Comparison of ENCODE assay signal across 11 cellular contexts in the genomic region with DNA sequence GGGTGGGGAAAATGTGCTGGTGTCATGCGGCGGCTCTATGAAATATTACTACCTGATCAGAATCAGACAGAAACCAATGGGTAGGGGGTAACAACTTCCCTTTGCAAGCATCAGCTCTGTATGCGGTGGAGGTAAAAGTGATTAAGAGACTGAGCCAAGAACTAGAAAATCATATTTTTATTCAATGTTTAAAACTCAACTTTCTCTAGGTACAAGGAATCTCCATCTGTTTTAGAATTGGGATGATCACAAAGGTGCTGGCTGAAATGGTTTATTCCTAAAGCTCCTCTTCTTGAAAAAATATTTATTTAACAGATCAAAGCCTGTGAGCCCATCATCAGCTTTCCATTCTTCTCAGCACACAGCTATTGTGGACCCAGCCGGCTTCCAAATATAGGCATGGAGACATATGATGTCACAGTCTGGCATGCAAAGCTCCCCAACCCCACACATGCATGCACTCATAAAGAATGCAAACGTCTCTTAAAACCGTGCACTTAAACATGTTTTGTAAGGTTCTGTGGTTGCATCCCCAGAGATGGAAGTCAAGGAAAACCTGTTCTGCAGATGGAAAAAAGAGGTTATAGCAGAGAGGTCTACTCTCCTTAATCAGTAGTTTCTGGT.
DNase-seq lines count a peak whose midpoint lies in the region; ATAC-seq, FAIRE-seq and TF ChIP-seq lines count a peak whose summit lies in the region.
"Had no signal": no experiment of that assay in that cellular context is flagged by ENCODE, and none has a peak within 500 bp of the region (broad histone marks: within the 10 kb centered on the region; RNA-seq: fewer than 3 reads in every experiment).

No MANE protein-coding gene starts in this region.

- no peak overlapping the region for H2AFZ ChIP-seq in astrocyte (ENCODE audit: low read depth, low read length)

- H3K36me3 ChIP-seq in BJ (ENCODE audit: control insufficient read depth, insufficient read depth, low read length), result no peaks in the 10 kb centered on the region
- no peaks in the 10 kb centered on the region for H3K36me3 ChIP-seq in astrocyte (ENCODE audit: insufficient read depth, low read length)
- no peaks in the 10 kb centered on the region for H3K36me3 ChIP-seq in body of pancreas (replicated peaks in 1 of 2; ENCODE audit: insufficient read depth in 1 of 2, low read depth in 2 of 2)

- H3K79me2 ChIP-seq in astrocyte (ENCODE audit: insufficient read depth, low read length), result no peaks in the 10 kb centered on the region

- peaks cover 26% of the 10 kb centered on the region for H3K4me1 Mint-ChIP-seq in astrocyte (ENCODE audit: low read depth, unreplicated experiment)

- TF ChIP-seq POLR2A in body of pancreas (IDR thresholded peaks at IDR 0.05), result no peak

- no peaks in the 10 kb centered on the region for H3K9me3 ChIP-seq in astrocyte (ENCODE audit: insufficient read depth, low read depth, low read length)
- H3K9me3 ChIP-seq in body of pancreas, result peaks cover 0 to 7% (median 0%) of the 10 kb centered on the region in 3 donors

- TF ChIP-seq RAD21 in Ishikawa (IDR thresholded peaks at IDR 0.05; ENCODE audit: low read depth), result no peak

- WGBS in body of pancreas, 2 donors, result 36 to 41% methylated on average over 6 of the region's 6 CpGs

- no peak for ATAC-seq in HG02588 (IDR thresholded peaks at IDR 0.05; ENCODE audit: unreplicated experiment)
- ATAC-seq in body of pancreas, result no peak
- ATAC-seq in HG02885 (IDR thresholded peaks at IDR 0.05; ENCODE audit: poor library complexity, unreplicated experiment), result no peak
- ATAC-seq: psoas muscle; stimulated activated naive CD8-positive, alpha-beta T cell treated with anti-CD3 and anti-CD28 coated beads, Interleukin-15, Interleukin-2, amounts not matched to agents 100 U/mL and 50 U/mL, for 24 hours had no signal

- CTCF ChIA-PET in BJ (lab: Yijun Ruan, JAX), result no interaction called here

- H3K36me3 Mint-ChIP-seq in astrocyte (ENCODE audit: low read depth, unreplicated experiment), result no peaks in the 10 kb centered on the region

- H3K4me3 Mint-ChIP-seq in astrocyte (ENCODE audit: unreplicated experiment), result no peak overlapping the region

- TF ChIP-seq EP300 in Ishikawa (IDR thresholded peaks at IDR 0.05; ENCODE audit: borderline replicate concordance), result peak; percentile 9; the same call in 1 of the 2 replicates

- peak overlapping the region; percentile 72 for H3K4me2 ChIP-seq in astrocyte (ENCODE audit: low read length)

- intact Hi-C loops in body of pancreas (cut with DNase I), result no loop called here

- FAIRE-seq in astrocyte (lab: Jason Lieb, UNC), result peak; percentile 97

- H3K27me3 Mint-ChIP-seq in astrocyte (ENCODE audit: low read depth, unreplicated experiment), result no peaks in the 10 kb centered on the region

- POLR2A ChIA-PET in BJ (lab: Charles Lee), result interaction anchor here (1.2 kb wide), 1 partner anchor 97 kb away, joined by 3 read pairs; no protein-coding TSS in a partner anchor

- H4K20me1 ChIP-seq in astrocyte (ENCODE audit: insufficient read depth, low read length), result no peaks in the 10 kb centered on the region

- TF ChIP-seq CTCF in BJ (IDR thresholded peaks at IDR 0.05; ENCODE audit: insufficient read depth, low read depth, low read length), result no peak
- TF ChIP-seq CTCF in astrocyte (IDR thresholded peaks at IDR 0.05; ENCODE audit: insufficient read depth, low read depth, low read length), result no peak
- TF ChIP-seq CTCF in body of pancreas (IDR thresholded peaks at IDR 0.05), result no peak

- H3K27ac ChIP-seq in astrocyte (ENCODE audit: low read depth, low read length) (peak overlapping the region; percentile 73), body of pancreas (no peak overlapping the region)
- H3K27ac ChIP-seq: psoas muscle had no signal

- H3K4me1 ChIP-seq in astrocyte (ENCODE audit: insufficient read depth, low read length), result peaks cover 32% of the 10 kb centered on the region
- H3K4me1 ChIP-seq in body of pancreas, result no peaks in the 10 kb centered on the region
- H3K4me1 ChIP-seq: psoas muscle had no signal

- peak overlapping the region; percentile 97 for H3K27ac Mint-ChIP-seq in astrocyte (ENCODE audit: unreplicated experiment)
- H3K27ac Mint-ChIP-seq: activated T-helper 2 cell treated with anti-CD3 and anti-CD28 coated beads, Interferon-gamma antibody, Interleukin-2, Interleukin-4, amounts not matched to agents 10 μg/mL and 5 μg/mL and 100 μg/mL, durations not matched to agents 14 hours and 24 hours and 36 hours had no signal

- DNase-seq in BJ (ENCODE audit: low read depth) (peak; percentile 85), astrocyte (ENCODE audit: low read depth) (peak; percentile 96), lung microvascular endothelial cell (ENCODE audit: low read depth in 2 of 2) (peak; percentile 36 to 80), body of pancreas (no peak), nucleus accumbens (lab: John Stamatoyannopoulos, UW) (no peak)
- DNase-seq: psoas muscle; stimulated activated naive CD8-positive, alpha-beta T cell treated with anti-CD3 and anti-CD28 coated beads, Interleukin-15, Interleukin-2, amounts not matched to agents 100 U/mL and 50 U/mL, for 24 hours had no signal

- H3K27me3 ChIP-seq in BJ (ENCODE audit: control insufficient read depth, insufficient read depth, low read length), result no peaks in the 10 kb centered on the region
- H3K27me3 ChIP-seq in astrocyte (ENCODE audit: insufficient read depth, low read length), result no peaks in the 10 kb centered on the region
- H3K27me3 ChIP-seq in body of pancreas, result no peaks in the 10 kb centered on the region

- H3K4me3 ChIP-seq in BJ (ENCODE audit: low read depth, low read length) (no peak overlapping the region), astrocyte (ENCODE audit: insufficient read depth, low read depth, low read length) (no peak overlapping the region), body of pancreas (no peak overlapping the region)
- H3K4me3 ChIP-seq: psoas muscle had no signal

- H3K9ac ChIP-seq in astrocyte (ENCODE audit: low read length), result peak overlapping the region; percentile 65

- H3K9me3 Mint-ChIP-seq in astrocyte (ENCODE audit: unreplicated experiment), result peaks cover 2% of the 10 kb centered on the region

TF ChIP-seq in Ishikawa, 13 proteins besides CTCF, POLR2A, EP300 and RAD21:
- TF ChIP-seq, protein P1, sequence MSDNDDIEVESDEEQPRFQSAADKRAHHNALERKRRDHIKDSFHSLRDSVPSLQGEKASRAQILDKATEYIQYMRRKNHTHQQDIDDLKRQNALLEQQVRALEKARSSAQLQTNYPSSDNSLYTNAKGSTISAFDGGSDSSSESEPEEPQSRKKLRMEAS (IDR thresholded peaks at IDR 0.05), result 0 out of 2 replicates have a peak, but pooled peaks have one; percentile 20
- no peak; the same call in 1 of the 2 replicates for TF ChIP-seq TEAD4 (IDR thresholded peaks at IDR 0.05)

Comparison
In these comparisons a context has a peak if more than half of its experiments do, and no peak if none do; other contexts are left out.
1. DNase-seq: peak in BJ (single experiment), astrocyte (single experiment) and lung microvascular endothelial cell (2 of 2); none in body of pancreas (0 of 4) and nucleus accumbens (0 of 56).